Comparison of ENCODE assay signal across 36 cellular contexts in the genomic region with DNA sequence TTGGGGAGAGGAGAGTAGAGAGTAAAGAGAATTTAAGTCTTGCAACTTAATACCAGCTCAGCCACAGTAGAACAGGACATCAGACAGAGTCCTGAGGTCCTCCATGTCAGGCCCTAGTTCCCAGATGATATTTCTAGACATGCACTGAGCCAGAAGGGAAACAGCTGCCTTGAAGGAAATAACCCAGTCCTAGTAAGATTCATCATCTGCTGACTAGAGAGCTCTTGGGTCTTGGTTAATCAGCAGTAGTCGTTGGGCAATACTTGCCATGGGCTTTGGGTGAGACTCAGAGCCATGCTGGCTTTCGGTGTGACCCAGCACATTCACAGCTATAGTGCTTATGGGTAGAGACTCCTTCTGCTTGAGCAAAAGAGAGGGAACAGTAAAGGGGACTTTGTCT.
"Had no signal": no experiment of that assay in that cellular context is flagged by ENCODE, and none has a peak within 500 bp of the region (broad histone marks: within the 10 kb centered on the region; RNA-seq: fewer than 3 reads in every experiment).

No MANE protein-coding gene starts in this region.

- H3K9me3 ChIP-seq: SJSA1, SK-N-SH had no signal

- H3K27me3 Mint-ChIP-seq: activated CD8-positive, alpha-beta T cell treated with anti-CD3 and anti-CD28 coated beads for 36 hours; activated naive CD8-positive, alpha-beta T cell treated with anti-CD3 and anti-CD28 coated beads for 36 hours; activated T-helper 17 cell treated with anti-CD3 and anti-CD28 coated beads, Interleukin-2, amount 50 U/mL, for 72 hours; central memory CD8-positive, alpha-beta T cell had no signal

- H3K9me3 Mint-ChIP-seq: activated CD8-positive, alpha-beta T cell treated with anti-CD3 and anti-CD28 coated beads for 36 hours; activated naive CD8-positive, alpha-beta T cell treated with anti-CD3 and anti-CD28 coated beads for 36 hours; activated T-cell treated with anti-CD3 and anti-CD28 coated beads, Interleukin-2, amount 50 U/mL, for 72 hours; activated T-helper 17 cell treated with anti-CD3 and anti-CD28 coated beads, Interleukin-2, amount 50 U/mL, for 72 hours; central memory CD8-positive, alpha-beta T cell had no signal

- H3K36me3 Mint-ChIP-seq: activated naive CD8-positive, alpha-beta T cell treated with anti-CD3 and anti-CD28 coated beads for 36 hours had no signal

- H3K4me1 Mint-ChIP-seq: activated naive CD8-positive, alpha-beta T cell treated with anti-CD3 and anti-CD28 coated beads for 36 hours; activated T-helper 17 cell treated with anti-CD3 and anti-CD28 coated beads, Interleukin-2, amount 50 U/mL, for 72 hours; central memory CD8-positive, alpha-beta T cell had no signal

- H3K36me3 ChIP-seq: brain microvascular endothelial cell, cardiac muscle cell, SJSA1, WERI-Rb-1 had no signal

- H3K27ac Mint-ChIP-seq: activated CD8-positive, alpha-beta T cell treated with anti-CD3 and anti-CD28 coated beads for 36 hours; activated naive CD8-positive, alpha-beta T cell treated with anti-CD3 and anti-CD28 coated beads for 36 hours; activated T-cell treated with anti-CD3 and anti-CD28 coated beads, Interleukin-2, amount 50 U/mL, for 72 hours; activated T-helper 17 cell treated with anti-CD3 and anti-CD28 coated beads, Interleukin-2, amount 50 U/mL, for 72 hours had no signal

- DNase-seq: activated CD4-positive, alpha-beta T cell treated with anti-CD3 and anti-CD28 coated beads for 1 hour; activated CD4-positive, alpha-beta T cell treated with anti-CD3 and anti-CD28 coated beads for 48 hours; activated CD4-positive, alpha-beta T cell treated with anti-CD3 and anti-CD28 coated beads, Interleukin-2, amount 50 U/mL, for 4 hours; activated CD4-positive, CD25-positive, alpha-beta regulatory T cell; activated CD8-positive, alpha-beta T cell treated with anti-CD3 and anti-CD28 coated beads for 36 hours; activated effector memory CD4-positive, alpha-beta T cell treated with anti-CD3 and anti-CD28 coated beads, Interleukin-2, amount 50 U/mL, for 16 hours; activated naive CD4-positive, alpha-beta T cell; activated naive CD4-positive, alpha-beta T cell treated with anti-CD3 and anti-CD28 coated beads, Interleukin-2, amount 50 U/mL, for 16 hours; activated naive CD8-positive, alpha-beta T cell treated with anti-CD3 and anti-CD28 coated beads for 36 hours; activated T-cell treated with anti-CD3 and anti-CD28 coated beads, Interleukin-2, amount 50 U/mL, for 1 hour; activated T-cell treated with anti-CD3 and anti-CD28 coated beads, Interleukin-2, amount 50 U/mL, for 72 hours; amniotic stem cell; aorta; brain microvascular endothelial cell; Karpas-422; KBM-7; NCI-H1048; NCI-H1105 treated with DMSO at 0.1 percent for 48 hours; NCI-H1436; NCI-H1694; NCI-H1930; NCI-H2081 treated with DMSO at 0.1 percent for 48 hours; NCI-H345; NCI-H524 treated with DMSO at 0.1 percent for 48 hours; PC-9; SK-N-SH; SW 1271; T-helper 1 cell; T-helper 2 cell; T-helper 9 cell; WERI-Rb-1 had no signal

- H3K27me3 ChIP-seq: brain microvascular endothelial cell, cardiac muscle cell, SJSA1 had no signal

- H3K4me1 ChIP-seq: SJSA1 had no signal

- H3K4me3 ChIP-seq: cardiac muscle cell, PC-9, SJSA1 had no signal

- H3K4me3 Mint-ChIP-seq: activated CD8-positive, alpha-beta T cell treated with anti-CD3 and anti-CD28 coated beads for 36 hours; activated naive CD8-positive, alpha-beta T cell treated with anti-CD3 and anti-CD28 coated beads for 36 hours; activated T-cell treated with anti-CD3 and anti-CD28 coated beads, Interleukin-2, amount 50 U/mL, for 72 hours; activated T-helper 17 cell treated with anti-CD3 and anti-CD28 coated beads, Interleukin-2, amount 50 U/mL, for 72 hours; central memory CD8-positive, alpha-beta T cell had no signal

- H3K27ac ChIP-seq: brain microvascular endothelial cell, cardiac muscle cell, PC-9, RWPE1, SJSA1, WERI-Rb-1 had no signal
